ENCODE assay signal across 11 cellular contexts in genomic region chr12:101941306-101942000, GRCh38.
DNase-seq lines count a peak whose midpoint lies in the region; ATAC-seq and TF ChIP-seq lines count a peak whose summit lies in the region.
"Had no signal": no experiment of that assay in that cellular context is flagged by ENCODE, and none has a peak within 500 bp of the region (broad histone marks: within the 10 kb centered on the region; RNA-seq: fewer than 3 reads in every experiment).

No MANE protein-coding gene starts in this region.

- H2AFZ ChIP-seq in hepatocyte = no peak overlapping the region

- H3K27me3 ChIP-seq in hepatocyte (no peaks in the 10 kb centered on the region), Peyer's patch (no peaks in the 10 kb centered on the region)

- ATAC-seq in GM18508 (IDR thresholded peaks at IDR 0.05; ENCODE audit: insufficient read depth, unreplicated experiment) = peak; percentile 89
- ATAC-seq in GM21825 (IDR thresholded peaks at IDR 0.05; ENCODE audit: unreplicated experiment) = peak; percentile 77
- peak; percentile 87 for ATAC-seq in HG03558 (IDR thresholded peaks at IDR 0.05; ENCODE audit: extremely low read depth, unreplicated experiment)
- ATAC-seq in left lobe of liver = no peak

- DNase-seq in hepatocyte (ENCODE audit: low spot score) (no peak), Peyer's patch (no peak), left lobe of liver (ENCODE audit: low spot score) (no peak), NCI-H187 (lab: John Stamatoyannopoulos, UW) (no peak)
- no peak for DNase-seq in stimulated activated CD4-positive, alpha-beta T cell treated with anti-CD3 and anti-CD28 coated beads, Interleukin-12 subunit alpha, Interleukin-12 subunit beta, amount 100 ng/mL, for 4 hours
- DNase-seq: activated naive CD8-positive, alpha-beta T cell treated with anti-CD3 and anti-CD28 coated beads, Interleukin-2, amount 10 ng/mL, durations not matched to agents 7 days and 5 days; occipital lobe; SW 1271 had no signal

- H3K9me2 ChIP-seq in hepatocyte (replicated peaks; ENCODE audit: insufficient read depth) = no peaks in the 10 kb centered on the region

- H3K27ac ChIP-seq in hepatocyte (peak overlapping the region; percentile 51), Peyer's patch (no peak overlapping the region)

- WGBS in hepatocyte (ENCODE audit: low lambda C conversion rate, missing lambda C conversion rate) = 61% methylated on average over 2 of the region's 2 CpGs

- no peaks in the 10 kb centered on the region for H4K20me1 ChIP-seq in hepatocyte (ENCODE audit: insufficient read depth, poor library complexity, severe bottlenecking)

- H3K4me3 ChIP-seq in hepatocyte (no peak overlapping the region), Peyer's patch (no peak overlapping the region)

- no peaks in the 10 kb centered on the region for H3K79me2 ChIP-seq in hepatocyte

- H3K4me1 ChIP-seq in hepatocyte (ENCODE audit: insufficient read depth) (peaks cover 34% of the 10 kb centered on the region), Peyer's patch (peaks cover 0 to 5% (median 0%) of the 10 kb centered on the region in 4 donors)

- H3K9me3 ChIP-seq in hepatocyte (ENCODE audit: low read depth) (no peaks in the 10 kb centered on the region), Peyer's patch (no peaks in the 10 kb centered on the region)

- H3K36me3 ChIP-seq in hepatocyte (replicated peaks; ENCODE audit: insufficient read depth, low read depth) (no peaks in the 10 kb centered on the region), Peyer's patch (no peaks in the 10 kb centered on the region)

- TF ChIP-seq POLR2A in Peyer's patch (IDR thresholded peaks at IDR 0.05) = no peak

- TF ChIP-seq CTCF in hepatocyte (IDR thresholded peaks at IDR 0.05; ENCODE audit: poor library complexity) = no peak
- no peak for TF ChIP-seq CTCF in Peyer's patch (IDR thresholded peaks at IDR 0.05)

- H3K4me2 ChIP-seq in hepatocyte = no peak overlapping the region
